ENCODE assay signal across 13 cellular contexts in genomic region chr1:54465351-54465811, GRCh38. TPM values are rescaled to one million over a fixed set of nuclear protein-coding genes. Genes with fewer than 3 reads are reported as not detected.
DNase-seq lines count a peak whose midpoint lies in the region; ATAC-seq and TF ChIP-seq lines count a peak whose summit lies in the region.
"Had no signal": no experiment of that assay in that cellular context is flagged by ENCODE, and none has a peak within 500 bp of the region (broad histone marks: within the 10 kb centered on the region; RNA-seq: fewer than 3 reads in every experiment).

No MANE protein-coding gene starts in this region.

- intact Hi-C loops in CD4-positive, alpha-beta memory T cell (cut with micrococcal nuclease) = no loop called here
- intact Hi-C loops in dendritic cell treated with granulocyte-macrophage colony-stimulating factor and Interleukin-4, amounts not matched to agents 40 ng/mL and 50 ng/mL, for 4 days (cut with micrococcal nuclease) = no loop called here
- intact Hi-C loops in OCI-LY7 (cut with micrococcal nuclease; ENCODE audit: unreplicated experiment) = no loop called here

- H2BK15ac ChIP-seq in neuronal stem cell (ENCODE audit: low read length) = peak overlapping the region; percentile 1

- no peaks in the 10 kb centered on the region for H3K27me3 Mint-ChIP-seq in CD4-positive, alpha-beta memory T cell
- H3K27me3 Mint-ChIP-seq in dendritic cell treated with granulocyte-macrophage colony-stimulating factor and Interleukin-4, amounts not matched to agents 40 ng/mL and 50 ng/mL, for 4 days = no peaks in the 10 kb centered on the region

- H3K9me3 ChIP-seq in CD4-positive, alpha-beta memory T cell (ENCODE audit: control insufficient read depth in 1 of 2, low read length in 2 of 2) = no peaks in the 10 kb centered on the region
- no peaks in the 10 kb centered on the region for H3K9me3 ChIP-seq in Loucy (ENCODE audit: insufficient read depth, low read depth, low read length)
- no peaks in the 10 kb centered on the region for H3K9me3 ChIP-seq in neuronal stem cell (replicated peaks in 1 of 2; ENCODE audit: control insufficient read depth in 2 of 2, insufficient read depth in 1 of 2, low read depth in 1 of 2, low read length in 2 of 2)
- H3K9me3 ChIP-seq in OCI-LY7 (ENCODE audit: low read length) = no peaks in the 10 kb centered on the region

- H3K9me2 ChIP-seq in Loucy (replicated peaks; ENCODE audit: low read depth, low read length) (no peaks in the 10 kb centered on the region), OCI-LY7 (ENCODE audit: insufficient read depth, low read length) (no peaks in the 10 kb centered on the region)

- no peak overlapping the region for H4K91ac ChIP-seq in neuronal stem cell (ENCODE audit: low read depth, low read length, poor library complexity)

- H3K27me3 ChIP-seq in CD4-positive, alpha-beta memory T cell (ENCODE audit: insufficient read depth, low read length) = no peaks in the 10 kb centered on the region
- H3K27me3 ChIP-seq in Loucy (ENCODE audit: insufficient read depth, low read length, poor library complexity, severe bottlenecking) (no peaks in the 10 kb centered on the region), neuronal stem cell (ENCODE audit: control insufficient read depth in 3 of 3, insufficient read depth in 3 of 3, low read depth in 1 of 3, low read length in 3 of 3) (no peaks in the 10 kb centered on the region)

- H3K4me2 ChIP-seq in Loucy (ENCODE audit: low read depth, low read length, poor library complexity, severe bottlenecking) (peak overlapping the region; percentile 56), neuronal stem cell (ENCODE audit: insufficient read depth, low read length, poor library complexity, severe bottlenecking) (no peak overlapping the region), OCI-LY7 (ENCODE audit: low read length) (no peak overlapping the region)

- no peak overlapping the region for H3K23ac ChIP-seq in neuronal stem cell (ENCODE audit: low read depth, low read length, poor library complexity)

- no peak for ATAC-seq in HG02759 (IDR thresholded peaks at IDR 0.05; ENCODE audit: unreplicated experiment)

- H2AFZ ChIP-seq in Loucy (ENCODE audit: low read length) (no peak overlapping the region), neuronal stem cell (ENCODE audit: low read length) (peak overlapping the region; percentile 90), OCI-LY7 (ENCODE audit: low read length) (no peak overlapping the region)

- no peak overlapping the region for H3K18ac ChIP-seq in neuronal stem cell (ENCODE audit: low read length)

- no peak for TF ChIP-seq CTCF in Loucy (conservative IDR thresholded peaks at IDR 0.05; ENCODE audit: low read length)
- TF ChIP-seq CTCF in OCI-LY7 (conservative IDR thresholded peaks at IDR 0.05; ENCODE audit: low read length) = no peak

- H4K20me1 ChIP-seq in Loucy (ENCODE audit: insufficient read depth, low read length, poor library complexity, severe bottlenecking) = no peaks in the 10 kb centered on the region
- H4K20me1 ChIP-seq in OCI-LY7 (ENCODE audit: insufficient read depth, low read length) = no peaks in the 10 kb centered on the region

- H3K14ac ChIP-seq in neuronal stem cell (ENCODE audit: low read length) = no peak overlapping the region

- no peaks in the 10 kb centered on the region for H3K9me3 Mint-ChIP-seq in CD4-positive, alpha-beta memory T cell
- H3K9me3 Mint-ChIP-seq in dendritic cell treated with granulocyte-macrophage colony-stimulating factor and Interleukin-4, amounts not matched to agents 40 ng/mL and 50 ng/mL, for 4 days = no peaks in the 10 kb centered on the region

- H2BK120ac ChIP-seq in neuronal stem cell (ENCODE audit: low read depth, low read length) = no peak overlapping the region

- H3K79me2 ChIP-seq in Loucy (ENCODE audit: insufficient read depth, low read length) (no peaks in the 10 kb centered on the region), OCI-LY7 (ENCODE audit: insufficient read depth, low read depth, low read length) (no peaks in the 10 kb centered on the region)

- BruUV-seq in OCI-LY7 (replicated peaks; lab: Mats Ljungman, UMichigan) = no TSS peak

- H3K9ac ChIP-seq in Loucy (ENCODE audit: low read depth, low read length, poor library complexity, severe bottlenecking) (peak overlapping the region; percentile 65), neuronal stem cell (ENCODE audit: low read depth, low read length, poor library complexity) (no peak overlapping the region)

- no peaks in the 10 kb centered on the region for H3K79me1 ChIP-seq in neuronal stem cell (ENCODE audit: low read depth, low read length)

- no peak overlapping the region for H2BK5ac ChIP-seq in neuronal stem cell (ENCODE audit: low read length)

- no peak overlapping the region for H3K4ac ChIP-seq in neuronal stem cell (ENCODE audit: low read length)

- no CpG with 5 or more reads among the region's 5 CpGs for WGBS in neuronal stem cell (ENCODE audit: extremely low coverage in 2 of 2, insufficient read length in 2 of 2, insufficient replicate concordance in 1 of 2), 2 donors

- no peaks in the 10 kb centered on the region for H3K36me3 ChIP-seq in CD4-positive, alpha-beta memory T cell (ENCODE audit: insufficient read depth, low read length)
- H3K36me3 ChIP-seq in Loucy (ENCODE audit: insufficient read depth, low read length) (no peaks in the 10 kb centered on the region), neuronal stem cell (replicated peaks in 1 of 2; ENCODE audit: control insufficient read depth in 2 of 2, insufficient read depth in 2 of 2, low read length in 2 of 2) (no peaks in the 10 kb centered on the region), OCI-LY7 (ENCODE audit: insufficient read depth, low read length) (no peaks in the 10 kb centered on the region)

- no peak for DNase-seq in CD4-positive, alpha-beta memory T cell
- DNase-seq in neuronal stem cell (ENCODE audit: low spot score) = no peak
- no peak for DNase-seq in stimulated activated naive CD4-positive, alpha-beta T cell (lab: John Stamatoyannopoulos, UW)
- DNase-seq in OCI-LY7 (ENCODE audit: low spot score) = no peak
- DNase-seq: cortex of kidney; NCI-H146; NCI-H774; Right ventricle myocardium superior; stimulated activated naive CD4-positive, alpha-beta T cell treated with Interleukin-2 at 50 U/mL for 16 hours had no signal

- H3K4me1 Mint-ChIP-seq in CD4-positive, alpha-beta memory T cell = peaks cover 17 to 42% (median 28%) of the 10 kb centered on the region in 4 donors
- H3K4me1 Mint-ChIP-seq in dendritic cell treated with granulocyte-macrophage colony-stimulating factor and Interleukin-4, amounts not matched to agents 40 ng/mL and 50 ng/mL, for 4 days (ENCODE audit: low read depth) = peaks cover 51% of the 10 kb centered on the region

- no peak overlapping the region for H3K4me3 ChIP-seq in CD4-positive, alpha-beta memory T cell (ENCODE audit: low read length in 2 of 2)
- H3K4me3 ChIP-seq in Loucy (ENCODE audit: low read length, poor library complexity, severe bottlenecking) = no peak overlapping the region
- H3K4me3 ChIP-seq in neuronal stem cell (ENCODE audit: low read length in 2 of 2) = no peak overlapping the region
- H3K4me3 ChIP-seq in OCI-LY7 (ENCODE audit: low read depth, low read length, poor library complexity, severe bottlenecking) = no peak overlapping the region

- CTCF ChIA-PET in CD4-positive, alpha-beta memory T cell (lab: Charles Lee; ENCODE audit: partially characterized antibody) = interaction anchor here (0.7 to 1.4 kb wide), 4 partner anchors 12 to 37 kb away, joined by 3 read pairs; no protein-coding TSS in a partner anchor
- CTCF ChIA-PET in OCI-LY7 (lab: Charles Lee; ENCODE audit: unreplicated experiment) = interaction anchor here (0.6 kb wide), 1 partner anchor 21 kb away, joined by 3 read pairs; no protein-coding TSS in a partner anchor

- H3K27ac ChIP-seq in CD4-positive, alpha-beta memory T cell (ENCODE audit: low read depth, low read length) = no peak overlapping the region
- H3K27ac ChIP-seq in neuronal stem cell (replicated peaks; ENCODE audit: low read length) (no peak overlapping the region), OCI-LY7 (ENCODE audit: low read depth, low read length, poor library complexity, severe bottlenecking) (no peak overlapping the region)
- H3K27ac ChIP-seq: C4-2B had no signal

- H2BK12ac ChIP-seq in neuronal stem cell (ENCODE audit: low read length) = no peak overlapping the region

- H3K4me1 ChIP-seq in CD4-positive, alpha-beta memory T cell (ENCODE audit: insufficient read depth, low read length) = peaks cover 35% of the 10 kb centered on the region
- H3K4me1 ChIP-seq in Loucy (ENCODE audit: insufficient read depth, low read length, poor library complexity, severe bottlenecking) (peaks cover 27% of the 10 kb centered on the region), neuronal stem cell (ENCODE audit: control insufficient read depth in 2 of 2, insufficient read depth in 1 of 2, low read depth in 1 of 2, low read length in 2 of 2) (peaks cover 20 to 36% of the 10 kb centered on the region in 2 donors), OCI-LY7 (ENCODE audit: insufficient read depth, low read length, poor library complexity, severe bottlenecking) (peaks cover 13% of the 10 kb centered on the region)

- no peak overlapping the region for H4K8ac ChIP-seq in neuronal stem cell (ENCODE audit: low read depth, low read length)

- peak overlapping the region in 4 of 7 donors; percentile 58 to 76 (median 61) for H3K27ac Mint-ChIP-seq in CD4-positive, alpha-beta memory T cell
- peak overlapping the region; percentile 76 for H3K27ac Mint-ChIP-seq in dendritic cell treated with granulocyte-macrophage colony-stimulating factor and Interleukin-4, amounts not matched to agents 40 ng/mL and 50 ng/mL, for 4 days

- H2AK5ac ChIP-seq in neuronal stem cell (ENCODE audit: low read depth, low read length) = peak overlapping the region; percentile 73

- POLR2A ChIA-PET in CD4-positive, alpha-beta memory T cell (lab: Charles Lee; ENCODE audit: partially characterized antibody) = interaction anchor here (0.7 to 8.0 kb wide), 3 partner anchors 12 to 22 kb away, joined by 3 to 121 read pairs (median 11); no protein-coding TSS in a partner anchor
- POLR2A ChIA-PET in OCI-LY7 (lab: Charles Lee) = interaction anchor here (0.9 kb wide), 1 partner anchor 10 kb away, joined by 3 read pairs; no protein-coding TSS in a partner anchor

- H3K36me3 Mint-ChIP-seq in CD4-positive, alpha-beta memory T cell = no peaks in the 10 kb centered on the region
- H3K36me3 Mint-ChIP-seq in dendritic cell treated with granulocyte-macrophage colony-stimulating factor and Interleukin-4, amounts not matched to agents 40 ng/mL and 50 ng/mL, for 4 days (ENCODE audit: low read depth) = no peaks in the 10 kb centered on the region

- peak overlapping the region in 2 of 8 donors; percentile 24 to 39 for H3K4me3 Mint-ChIP-seq in CD4-positive, alpha-beta memory T cell
- no peak overlapping the region for H3K4me3 Mint-ChIP-seq in dendritic cell treated with granulocyte-macrophage colony-stimulating factor and Interleukin-4, amounts not matched to agents 40 ng/mL and 50 ng/mL, for 4 days

- H3F3A ChIP-seq in Loucy (ENCODE audit: low read depth) = no peaks in the 10 kb centered on the region

RNA-seq across cellular contexts. Expression of gene SSBP3, which starts 59.2 kb away (rescaled TPM):
- total RNA-seq in CD4-positive, alpha-beta memory T cell = 10 to 100 TPM; 67.6 to 87.6 TPM
- polyA plus RNA-seq in CD4-positive, alpha-beta memory T cell = 10 to 100 TPM; 10.9 to 22.7 TPM
- 127 TPM for polyA plus RNA-seq in neuronal stem cell (2013, experiment 1 of 2)
- 133 TPM for polyA plus RNA-seq in neuronal stem cell (2013, experiment 2 of 2)
- total RNA-seq in OCI-LY7 (2014; rRNA removed; shearing (Covaris generic)) = 11.2 and 16.5 TPM in 2 replicates
- total RNA-seq in OCI-LY7 (2022) = 44.9 and 53.2 TPM in 2 replicates
